8 cellular contexts compared by ENCODE assay signal in the genomic region with DNA sequence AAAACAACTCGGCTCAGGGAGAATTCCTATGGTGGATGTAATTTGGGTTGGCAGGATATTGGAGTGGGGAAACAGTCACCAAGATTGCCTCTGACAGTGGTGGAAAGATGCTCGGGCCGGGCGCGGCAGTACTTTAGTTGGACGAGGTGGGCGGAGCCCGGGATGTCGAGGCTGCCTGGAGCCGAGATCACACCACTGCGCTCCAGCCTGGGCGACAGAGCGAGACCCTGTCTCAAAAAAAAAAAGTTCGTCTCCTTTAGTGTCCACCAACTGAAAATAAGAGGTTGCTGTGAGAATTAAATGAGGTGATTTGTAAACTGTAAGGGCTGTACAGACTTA. TPM values are rescaled to one million over a fixed set of nuclear protein-coding genes. Genes with fewer than 3 reads are reported as not detected.
DNase-seq lines count a peak whose midpoint lies in the region; ATAC-seq, FAIRE-seq and TF ChIP-seq lines count a peak whose summit lies in the region.

No MANE protein-coding gene starts in this region.

- 0 to 1% methylated on average over 14 of the region's 14 CpGs for WGBS in lower leg skin, 2 donors

- peak; percentile 14 for ATAC-seq in GM18517 (IDR thresholded peaks at IDR 0.05; ENCODE audit: unreplicated experiment)

- no peak for TF ChIP-seq CTCF in colonic mucosa (IDR thresholded peaks at IDR 0.05)
- no peak for TF ChIP-seq CTCF in lower leg skin (IDR thresholded peaks at IDR 0.05)

- peaks cover 7% of the 10 kb centered on the region for H3K4me1 ChIP-seq in colonic mucosa

- no peak for TF ChIP-seq POLR2A in lower leg skin (IDR thresholded peaks at IDR 0.05)
- no peak for TF ChIP-seq POLR2A in GM12892 (IDR thresholded peaks at IDR 0.05; ENCODE audit: low read depth, low read length)

- FAIRE-seq in GM12892 (lab: Jason Lieb, UNC), result no peak

- no peaks in the 10 kb centered on the region for H3K9me3 ChIP-seq in colonic mucosa

- intact Hi-C loops in colonic mucosa (cut with DNase I) (no loop called here), lower leg skin (cut with DNase I; ENCODE audit: low total_unique reads) (loop anchor here (10.0 kb wide), 1 partner anchor 89 kb away; no protein-coding TSS in a partner anchor)

- peaks cover 9% of the 10 kb centered on the region for H3K36me3 ChIP-seq in colonic mucosa

- H3K4me3 ChIP-seq in colonic mucosa, result peak overlapping the region; percentile 78
- H3K4me3 ChIP-seq in lower leg skin (ENCODE audit: low read depth, poor library complexity, severe bottlenecking), result peak overlapping the region; percentile 77

- H3K9ac ChIP-seq in colonic mucosa (ENCODE audit: low read depth in 2 of 2, low read length in 2 of 2), result peak overlapping the region; percentile 82 to 97

- no peaks in the 10 kb centered on the region for H3K27me3 ChIP-seq in colonic mucosa

- H3K27ac ChIP-seq in colonic mucosa, result peak overlapping the region; percentile 87

- peak; percentile 54 to 69 for DNase-seq in Kasumi-1 (lab: John Stamatoyannopoulos, UW)
- DNase-seq in activated CD4-positive, CD25-positive, alpha-beta regulatory T cell treated with anti-CD3 and anti-CD28 coated beads, Interleukin-2, amount 50 U/mL, for 72 hours, result peak; percentile 54
- peak; percentile 71 for DNase-seq in colonic mucosa
- DNase-seq in lower leg skin (ENCODE audit: low spot score in 2 of 2), result peak; percentile 23 to 91
- peak; percentile 3 for DNase-seq in stimulated activated CD8-positive, alpha-beta memory T cell treated with anti-CD3 and anti-CD28 coated beads, Interleukin-15, amount 100 ng/mL, for 1 hour (ENCODE audit: low read depth)
- no peak for DNase-seq in GM12892 (ENCODE audit: insufficient read length)
- DNase-seq in MV-4-11 (lab: John Stamatoyannopoulos, UW), result no peak

RNA-seq across cellular contexts. Expression of a gene that starts 0.6 kb away (rescaled TPM):
- total RNA-seq in colonic mucosa (10 to 100 TPM; 54.1 to 82.1 TPM), lower leg skin (10 to 100 TPM; 54.7 to 77.2 (median 66.7) TPM)
- 70.2 TPM for polyA plus RNA-seq in GM12892 (2012; ENCODE audit: missing spikeins)

RNA-seq across cellular contexts. Expression of a gene that starts 41.4 kb away (rescaled TPM):
- 10 to 100 TPM; 13.3 to 13.7 TPM for total RNA-seq in colonic mucosa
- 10 to 100 TPM in 1 of 4 donors, 1 to 10 TPM in 3; 5.5 to 12.7 (median 5.9) TPM for total RNA-seq in lower leg skin
- polyA plus RNA-seq in GM12892 (2012; ENCODE audit: missing spikeins), result 9.9 TPM

Comparison
In these comparisons a context has a peak if more than half of its experiments do, and no peak if none do; other contexts are left out.
1. DNase-seq: peak in Kasumi-1 (2 of 2), activated CD4-positive, CD25-positive, alpha-beta regulatory T cell treated with anti-CD3 and anti-CD28 coated beads, Interleukin-2, amount 50 U/mL, for 72 hours (single experiment), colonic mucosa (single experiment), lower leg skin (2 of 2) and stimulated activated CD8-positive, alpha-beta memory T cell treated with anti-CD3 and anti-CD28 coated beads, Interleukin-15, amount 100 ng/mL, for 1 hour (single experiment); none in GM12892 (single experiment) and MV-4-11 (single experiment).